ENCODE assay signal across 13 cellular contexts in the genomic region with DNA sequence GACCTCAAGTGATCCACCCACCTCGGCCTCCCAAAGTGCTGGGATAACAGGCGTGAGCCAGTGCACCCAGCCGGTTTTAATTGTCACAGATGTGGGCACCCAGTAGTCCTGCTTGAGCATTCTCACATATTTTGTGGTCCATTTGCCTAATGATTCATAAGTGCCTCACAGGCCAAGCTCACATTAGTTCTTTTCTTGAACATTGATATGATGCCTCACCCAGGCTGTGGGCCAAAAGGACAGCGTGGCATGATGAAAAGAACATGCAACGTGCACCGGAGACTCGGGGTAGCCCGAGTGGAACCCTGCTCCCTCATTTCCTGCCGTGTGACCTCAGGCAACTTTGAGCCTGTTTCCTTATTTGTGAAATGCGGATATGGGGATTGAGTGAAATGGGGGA.
DNase-seq lines count a peak whose midpoint lies in the region; ATAC-seq and TF ChIP-seq lines count a peak whose summit lies in the region.
"Had no signal": no experiment of that assay in that cellular context is flagged by ENCODE, and none has a peak within 500 bp of the region (broad histone marks: within the 10 kb centered on the region; RNA-seq: fewer than 3 reads in every experiment).

No MANE protein-coding gene starts in this region.

- CTCF ChIA-PET in Caco-2 (lab: Charles Lee): no interaction called here

- H3K4me3 ChIP-seq in AG10803 (ENCODE audit: low read length): no peak overlapping the region
- H3K4me3 ChIP-seq in Caco-2 (ENCODE audit: low read depth, low read length): no peak overlapping the region

- intact Hi-C loops in Caco-2 (cut with micrococcal nuclease; ENCODE audit: unreplicated experiment): no loop called here

- no peaks in the 10 kb centered on the region for H3K36me3 Mint-ChIP-seq in chondrocyte (ENCODE audit: low read depth)
- no peaks in the 10 kb centered on the region for H3K36me3 Mint-ChIP-seq in Caco-2 (ENCODE audit: insufficient read depth, unreplicated experiment)

- POLR2A ChIA-PET in Caco-2 (lab: Charles Lee): no interaction called here

- no peaks in the 10 kb centered on the region for H3K9me3 ChIP-seq in Caco-2

- H3K4me3 Mint-ChIP-seq in chondrocyte (ENCODE audit: unreplicated experiment): no peak overlapping the region
- H3K4me3 Mint-ChIP-seq in Caco-2 (ENCODE audit: unreplicated experiment): no peak overlapping the region
- H3K4me3 Mint-ChIP-seq: activated CD4-positive, alpha-beta memory T cell treated with anti-CD3 and anti-CD28 coated beads, Interleukin-2, amount 10 ng/mL, durations not matched to agents 7 days and 5 days; dendritic cell treated with granulocyte-macrophage colony-stimulating factor and Interleukin-4, amounts not matched to agents 40 ng/mL and 50 ng/mL, for 4 days; stimulated activated naive B cell treated with anti-CD40 and anti-IgM and Interleukin-4, amounts not matched to agents 10 μg/mL and 1 μg/mL and 100 μg/mL, for 72 hours; T-helper 1 cell treated with Interleukin-12 subunit alpha and Interleukin-12 subunit beta and Interleukin-4 antibody, amounts not matched to agents 30 μg/mL and 1 μg/mL, for 36 hours had no signal

- no peaks in the 10 kb centered on the region for H3K36me3 ChIP-seq in Caco-2 (ENCODE audit: control insufficient read depth, insufficient read depth, low read length)

- H3K27ac Mint-ChIP-seq in chondrocyte (ENCODE audit: unreplicated experiment) (peak overlapping the region; percentile 84), Caco-2 (ENCODE audit: unreplicated experiment) (no peak overlapping the region)
- H3K27ac Mint-ChIP-seq: activated CD4-positive, alpha-beta memory T cell treated with anti-CD3 and anti-CD28 coated beads, Interleukin-2, amount 10 ng/mL, durations not matched to agents 7 days and 5 days; dendritic cell treated with granulocyte-macrophage colony-stimulating factor and Interleukin-4, amounts not matched to agents 40 ng/mL and 50 ng/mL, for 4 days; stimulated activated naive B cell treated with anti-CD40 and anti-IgM and Interleukin-4, amounts not matched to agents 10 μg/mL and 1 μg/mL and 100 μg/mL, for 72 hours; T-helper 1 cell treated with Interleukin-12 subunit alpha and Interleukin-12 subunit beta and Interleukin-4 antibody, amounts not matched to agents 30 μg/mL and 1 μg/mL, for 36 hours had no signal

- no peaks in the 10 kb centered on the region for H3K27me3 ChIP-seq in Caco-2 (replicated peaks; ENCODE audit: control insufficient read depth, insufficient read depth, low read length)

- TF ChIP-seq CTCF in AG10803 (conservative IDR thresholded peaks at IDR 0.05; ENCODE audit: low read length) (no peak), chondrocyte (IDR thresholded peaks at IDR 0.05) (no peak), Caco-2 (IDR thresholded peaks at IDR 0.05; ENCODE audit: insufficient read depth in 1 of 2, low read depth in 1 of 2, low read length in 1 of 2, severe bottlenecking in 1 of 2, unreplicated experiment in 1 of 2) (no peak)

- no peaks in the 10 kb centered on the region for H3K9me3 Mint-ChIP-seq in chondrocyte (ENCODE audit: low read depth)
- no peaks in the 10 kb centered on the region for H3K9me3 Mint-ChIP-seq in Caco-2 (ENCODE audit: unreplicated experiment)
- H3K9me3 Mint-ChIP-seq: activated CD4-positive, alpha-beta memory T cell treated with anti-CD3 and anti-CD28 coated beads, Interleukin-2, amount 10 ng/mL, durations not matched to agents 7 days and 5 days; dendritic cell treated with granulocyte-macrophage colony-stimulating factor and Interleukin-4, amounts not matched to agents 40 ng/mL and 50 ng/mL, for 4 days; stimulated activated naive B cell treated with anti-CD40 and anti-IgM and Interleukin-4, amounts not matched to agents 10 μg/mL and 1 μg/mL and 100 μg/mL, for 72 hours; T-helper 1 cell treated with Interleukin-12 subunit alpha and Interleukin-12 subunit beta and Interleukin-4 antibody, amounts not matched to agents 30 μg/mL and 1 μg/mL, for 36 hours had no signal

- DNase-seq in AG10803 (ENCODE audit: low read depth) (peak; percentile 99), LHCN-M2 (ENCODE audit: low read depth) (peak; percentile 98), chondrocyte (ENCODE audit: low spot score) (no peak), kidney tubule cell (ENCODE audit: low spot score) (peak; percentile 95), Caco-2 (no peak), NCI-H1694 treated with DMSO at 0.1 percent for 48 hours (lab: John Stamatoyannopoulos, UW) (no peak)
- no peak for DNase-seq in stimulated activated CD4-positive, alpha-beta T cell treated with anti-CD3 and anti-CD28 coated beads, Interleukin-2, amount 100 ng/mL, for 48 hours
- DNase-seq: activated CD4-positive, alpha-beta memory T cell treated with anti-CD3 and anti-CD28 coated beads, Interleukin-2, amount 10 ng/mL, durations not matched to agents 7 days and 5 days; activated naive CD4-positive, alpha-beta T cell; stimulated activated naive B cell treated with anti-CD40 and anti-IgM and Interleukin-4, amounts not matched to agents 10 μg/mL and 1 μg/mL and 100 μg/mL, for 72 hours had no signal

- H3K4me1 Mint-ChIP-seq in chondrocyte (ENCODE audit: low read depth) (peaks cover 76% of the 10 kb centered on the region), Caco-2 (ENCODE audit: low read depth, unreplicated experiment) (no peaks in the 10 kb centered on the region)

- H3K4me1 ChIP-seq in Caco-2: no peaks in the 10 kb centered on the region

- H3K27me3 Mint-ChIP-seq in chondrocyte (ENCODE audit: low read depth) (no peaks in the 10 kb centered on the region), Caco-2 (ENCODE audit: insufficient read depth, unreplicated experiment) (no peaks in the 10 kb centered on the region)
- H3K27me3 Mint-ChIP-seq: activated CD4-positive, alpha-beta memory T cell treated with anti-CD3 and anti-CD28 coated beads, Interleukin-2, amount 10 ng/mL, durations not matched to agents 7 days and 5 days; dendritic cell treated with granulocyte-macrophage colony-stimulating factor and Interleukin-4, amounts not matched to agents 40 ng/mL and 50 ng/mL, for 4 days; stimulated activated naive B cell treated with anti-CD40 and anti-IgM and Interleukin-4, amounts not matched to agents 10 μg/mL and 1 μg/mL and 100 μg/mL, for 72 hours had no signal

- no TSS peak for BruUV-seq in Caco-2 (replicated peaks; lab: Mats Ljungman, UMichigan)

- ATAC-seq in HG03095 (IDR thresholded peaks at IDR 0.05; ENCODE audit: unreplicated experiment): no peak
- ATAC-seq: stimulated activated naive B cell treated with anti-CD40 and anti-IgM and Interleukin-4, amounts not matched to agents 10 μg/mL and 1 μg/mL and 100 μg/mL, for 72 hours had no signal

Comparison
In these comparisons a context has a peak if more than half of its experiments do, and no peak if none do; other contexts are left out.
1. DNase-seq: peak in AG10803 (single experiment), LHCN-M2 (single experiment) and kidney tubule cell (single experiment); none in chondrocyte (single experiment), stimulated activated CD4-positive, alpha-beta T cell treated with anti-CD3 and anti-CD28 coated beads, Interleukin-2, amount 100 ng/mL, for 48 hours (0 of 2), Caco-2 (0 of 2) and NCI-H1694 treated with DMSO at 0.1 percent for 48 hours (single experiment).